ENCODE assay signal across 9 cellular contexts in genomic region chrX:13647709-13648212, GRCh38. TPM values are rescaled to one million over a fixed set of nuclear protein-coding genes. Genes with fewer than 3 reads are reported as not detected.
DNase-seq lines count a peak whose midpoint lies in the region; ATAC-seq, FAIRE-seq and TF ChIP-seq lines count a peak whose summit lies in the region.
"Had no signal": no experiment of that assay in that cellular context is flagged by ENCODE, and none has a peak within 500 bp of the region (broad histone marks: within the 10 kb centered on the region; RNA-seq: fewer than 3 reads in every experiment).

No MANE protein-coding gene starts in this region.

- H3K36me3 Mint-ChIP-seq in T-helper 1 cell treated with Interleukin-12 subunit alpha and Interleukin-12 subunit beta and Interleukin-4 antibody, amounts not matched to agents 30 μg/mL and 1 μg/mL, for 36 hours (ENCODE audit: low read depth), result no peaks in the 10 kb centered on the region
- no peaks in the 10 kb centered on the region for H3K36me3 Mint-ChIP-seq in astrocyte (ENCODE audit: low read depth, unreplicated experiment)

- H3K4me3 ChIP-seq in astrocyte (ENCODE audit: insufficient read depth, low read depth, low read length) (no peak overlapping the region), thymus (ENCODE audit: low read length) (no peak overlapping the region)

- ATAC-seq in GM21825 (IDR thresholded peaks at IDR 0.05; ENCODE audit: unreplicated experiment), result no peak

- H3K27me3 ChIP-seq in astrocyte (ENCODE audit: insufficient read depth, low read length) (no peaks in the 10 kb centered on the region), thymus (ENCODE audit: control insufficient read depth, insufficient read depth) (no peaks in the 10 kb centered on the region)

- H3K36me3 ChIP-seq in astrocyte (ENCODE audit: insufficient read depth, low read length) (no peaks in the 10 kb centered on the region), thymus (ENCODE audit: control insufficient read depth, insufficient read depth) (no peaks in the 10 kb centered on the region)

- H4K20me1 ChIP-seq in astrocyte (ENCODE audit: insufficient read depth, low read length), result no peaks in the 10 kb centered on the region

- no peaks in the 10 kb centered on the region for H3K9me3 Mint-ChIP-seq in T-helper 1 cell treated with Interleukin-12 subunit alpha and Interleukin-12 subunit beta and Interleukin-4 antibody, amounts not matched to agents 30 μg/mL and 1 μg/mL, for 36 hours
- H3K9me3 Mint-ChIP-seq in astrocyte (ENCODE audit: unreplicated experiment), result no peaks in the 10 kb centered on the region

- peak overlapping the region; percentile 77 for H3K27ac Mint-ChIP-seq in T-helper 1 cell treated with Interleukin-12 subunit alpha and Interleukin-12 subunit beta and Interleukin-4 antibody, amounts not matched to agents 30 μg/mL and 1 μg/mL, for 36 hours
- H3K27ac Mint-ChIP-seq in astrocyte (ENCODE audit: unreplicated experiment), result peak overlapping the region; percentile 55

- H3K4me2 ChIP-seq in astrocyte (ENCODE audit: low read length), result peak overlapping the region; percentile 59

- peaks cover 8% of the 10 kb centered on the region for H3K4me1 Mint-ChIP-seq in T-helper 1 cell treated with Interleukin-12 subunit alpha and Interleukin-12 subunit beta and Interleukin-4 antibody, amounts not matched to agents 30 μg/mL and 1 μg/mL, for 36 hours (ENCODE audit: low read depth)
- H3K4me1 Mint-ChIP-seq in astrocyte (ENCODE audit: low read depth, unreplicated experiment), result peaks cover 19% of the 10 kb centered on the region

- H3K79me2 ChIP-seq in astrocyte (ENCODE audit: insufficient read depth, low read length), result no peaks in the 10 kb centered on the region

- H3K27ac ChIP-seq in astrocyte (ENCODE audit: low read depth, low read length) (peak overlapping the region; percentile 65), thymus (ENCODE audit: low read depth) (peak overlapping the region; percentile 52)

- no peaks in the 10 kb centered on the region for H3K27me3 Mint-ChIP-seq in T-helper 1 cell treated with Interleukin-12 subunit alpha and Interleukin-12 subunit beta and Interleukin-4 antibody, amounts not matched to agents 30 μg/mL and 1 μg/mL, for 36 hours (ENCODE audit: low read depth)
- H3K27me3 Mint-ChIP-seq in astrocyte (ENCODE audit: low read depth, unreplicated experiment), result no peaks in the 10 kb centered on the region

- H3K4me1 ChIP-seq in astrocyte (ENCODE audit: insufficient read depth, low read length) (peaks cover 4% of the 10 kb centered on the region), thymus (ENCODE audit: control insufficient read depth, insufficient read depth, low read length) (no peaks in the 10 kb centered on the region)

- TF ChIP-seq CTCF in astrocyte (IDR thresholded peaks at IDR 0.05; ENCODE audit: insufficient read depth, low read depth, low read length), result no peak

- H3K9me3 ChIP-seq in astrocyte (ENCODE audit: insufficient read depth, low read depth, low read length) (no peaks in the 10 kb centered on the region), thymus (ENCODE audit: control insufficient read depth) (no peaks in the 10 kb centered on the region)

- WGBS in thymus, result 47% methylated on average over 8 of the region's 8 CpGs

- peak; percentile 88 for FAIRE-seq in astrocyte (lab: Jason Lieb, UNC)
- FAIRE-seq: keratinocyte had no signal

- DNase-seq in LoVo (ENCODE audit: low spot score), result peak; percentile 74
- peak; percentile 74 for DNase-seq in astrocyte (ENCODE audit: low read depth)
- DNase-seq in myocyte (ENCODE audit: low read depth), result peak; percentile 60
- no peak for DNase-seq in GM19238 (ENCODE audit: insufficient read length, low spot score)
- no peak for DNase-seq in AG08395 (ENCODE audit: low spot score)

- H3K4me3 Mint-ChIP-seq in T-helper 1 cell treated with Interleukin-12 subunit alpha and Interleukin-12 subunit beta and Interleukin-4 antibody, amounts not matched to agents 30 μg/mL and 1 μg/mL, for 36 hours, result no peak overlapping the region
- H3K4me3 Mint-ChIP-seq in astrocyte (ENCODE audit: unreplicated experiment), result no peak overlapping the region

- peak overlapping the region; percentile 57 for H3K9ac ChIP-seq in astrocyte (ENCODE audit: low read length)

- peak overlapping the region; percentile 41 for H2AFZ ChIP-seq in astrocyte (ENCODE audit: low read depth, low read length)

RNA-seq across cellular contexts. Expression of gene TCEANC, which starts 5.2 kb away (rescaled TPM):
- total RNA-seq in astrocyte, result 1.0 and 2.3 TPM in 2 replicates
- total RNA-seq in myocyte, result 3.6 and 5.7 TPM in 2 replicates
- 1.5 TPM for polyA plus RNA-seq in myocyte (2012)
- polyA plus RNA-seq in thymus, result 6.9 TPM

RNA-seq across cellular contexts. Expression of gene RAB9A, which starts 41.2 kb away (rescaled TPM):
- 31.2 and 34.2 TPM in 2 replicates for total RNA-seq in astrocyte
- 24.6 and 40.3 TPM in 2 replicates for total RNA-seq in myocyte
- polyA plus RNA-seq in myocyte (2012), result 16.7 TPM
- polyA plus RNA-seq in thymus, result 33.4 TPM

Comparison
In these comparisons a context has a peak if more than half of its experiments do, and no peak if none do; other contexts are left out.
1. DNase-seq: peak in LoVo (single experiment), astrocyte (single experiment) and myocyte (single experiment); none in GM19238 (single experiment) and AG08395 (single experiment).